Comparison of ENCODE assay signal across 17 cellular contexts in genomic region chr16:84777435-84777834, GRCh38. TPM values are rescaled to one million over a fixed set of nuclear protein-coding genes. Genes with fewer than 3 reads are reported as not detected.
DNase-seq lines count a peak whose midpoint lies in the region; ATAC-seq and TF ChIP-seq lines count a peak whose summit lies in the region.
"Had no signal": no experiment of that assay in that cellular context is flagged by ENCODE, and none has a peak within 500 bp of the region (broad histone marks: within the 10 kb centered on the region; RNA-seq: fewer than 3 reads in every experiment).

No MANE protein-coding gene starts in this region.

- peaks cover 75% of the 10 kb centered on the region for H3K36me3 Mint-ChIP-seq in nephron progenitor cell (ENCODE audit: low read depth)

- H3K9me1 ChIP-seq in IMR-90 (ENCODE audit: insufficient read depth, low read length), result no peaks in the 10 kb centered on the region

- TF ChIP-seq RAD21 in IMR-90 (IDR thresholded peaks at IDR 0.05; ENCODE audit: low read length), result no peak

- H3K4ac ChIP-seq in IMR-90 (ENCODE audit: low read depth, low read length), result no peak overlapping the region

- H2BK15ac ChIP-seq in IMR-90 (ENCODE audit: low read depth, low read length), result no peak overlapping the region

- no peak overlapping the region for H3K23ac ChIP-seq in IMR-90 (ENCODE audit: low read depth, low read length)

- no peak overlapping the region for H3K4me3 Mint-ChIP-seq in nephron progenitor cell
- H3K4me3 Mint-ChIP-seq: CD4-positive, alpha-beta T cell; GM23338; IgD-negative memory B cell had no signal

- H3K9me3 ChIP-seq in IMR-90 (ENCODE audit: control insufficient read depth, insufficient read depth, low read length), result no peaks in the 10 kb centered on the region
- H3K9me3 ChIP-seq in sigmoid colon, result no peaks in the 10 kb centered on the region
- no peaks in the 10 kb centered on the region for H3K9me3 ChIP-seq in right atrium auricular region
- H3K9me3 ChIP-seq: BE2C had no signal

- H3K27ac ChIP-seq in IMR-90 (ENCODE audit: insufficient read depth, low read length) (no peak overlapping the region), sigmoid colon (no peak overlapping the region), right atrium auricular region (no peak overlapping the region)
- H3K27ac ChIP-seq: HL-60 had no signal

- no peaks in the 10 kb centered on the region for H4K20me1 ChIP-seq in IMR-90 (ENCODE audit: insufficient read depth, low read length)

- H3K79me1 ChIP-seq in IMR-90 (ENCODE audit: low read depth in 1 of 2, low read length in 2 of 2), result peaks cover 16 to 38% of the 10 kb centered on the region in 2 experiments

- 100% methylated on average over 3 of the region's 5 CpGs; no CpG with 5 or more reads in 1 of the 2 experiments for WGBS in IMR-90 (ENCODE audit: extremely low coverage in 2 of 2, insufficient read length in 1 of 2), 2 experiments
- 98% methylated on average over 5 of the region's 5 CpGs for WGBS in sigmoid colon, 2 donors

- H4K8ac ChIP-seq in IMR-90 (ENCODE audit: low read depth in 2 of 2, low read length in 2 of 2), result no peak overlapping the region

- H3K27me3 ChIP-seq in IMR-90 (ENCODE audit: control insufficient read depth, insufficient read depth, low read length) (no peaks in the 10 kb centered on the region), sigmoid colon (no peaks in the 10 kb centered on the region), right atrium auricular region (no peaks in the 10 kb centered on the region)
- H3K27me3 ChIP-seq: BE2C had no signal

- H3K4me3 ChIP-seq in IMR-90 (ENCODE audit: insufficient read depth, low read depth, low read length) (no peak overlapping the region), sigmoid colon (no peak overlapping the region), right atrium auricular region (no peak overlapping the region)
- H3K4me3 ChIP-seq: GM23338 had no signal

- H3K36me3 ChIP-seq in IMR-90 (ENCODE audit: control insufficient read depth, insufficient read depth, low read length) (peaks cover 48% of the 10 kb centered on the region), sigmoid colon (peaks cover 2 to 78% (median 16%) of the 10 kb centered on the region in 4 donors), right atrium auricular region (peaks cover 49% of the 10 kb centered on the region)

- H2BK5ac ChIP-seq in IMR-90 (ENCODE audit: low read depth, low read length, poor library complexity, severe bottlenecking), result no peak overlapping the region

- no peak overlapping the region for H4K5ac ChIP-seq in IMR-90 (ENCODE audit: low read depth, low read length)

- no peaks in the 10 kb centered on the region for H3K9me3 Mint-ChIP-seq in nephron progenitor cell
- H3K9me3 Mint-ChIP-seq: CD4-positive, alpha-beta T cell; GM23338; IgD-negative memory B cell had no signal

- intact Hi-C loops in IMR-90 (cut with micrococcal nuclease) (no loop called here), sigmoid colon (cut with DNase I) (no loop called here)

- no peak overlapping the region for H3K14ac ChIP-seq in IMR-90 (replicated peaks; ENCODE audit: low read depth, low read length)

- DNase-seq in Ammon's horn (ENCODE audit: low spot score) (peak; percentile 38), IMR-90 (no peak), nephron progenitor cell (no peak), sigmoid colon (peak; percentile 56), NCI-H446 (lab: John Stamatoyannopoulos, UW) (no peak), NCI-H2196 (lab: John Stamatoyannopoulos, UW; ENCODE audit: unreplicated experiment) (no peak), right atrium auricular region (ENCODE audit: low spot score) (no peak)
- DNase-seq: BE2C; CD4-positive, alpha-beta T cell; DMS153; DMS79; GDM1; HCEC 1CT had no signal

- H3K27me3 Mint-ChIP-seq in nephron progenitor cell (ENCODE audit: low read depth, poor library complexity), result no peaks in the 10 kb centered on the region
- H3K27me3 Mint-ChIP-seq: CD4-positive, alpha-beta T cell; IgD-negative memory B cell had no signal

- H3K9ac ChIP-seq in IMR-90 (ENCODE audit: low read depth, low read length), result no peak overlapping the region

- no peak overlapping the region for H2BK20ac ChIP-seq in IMR-90 (ENCODE audit: low read depth, low read length)

- no peak overlapping the region for H3K4me2 ChIP-seq in IMR-90 (ENCODE audit: low read depth, low read length)
- H3K4me2 ChIP-seq: GM23338 had no signal

- peak overlapping the region; percentile 21; the same call in 1 of the 2 replicates for H2AK5ac ChIP-seq in IMR-90 (ENCODE audit: low read depth, low read length)

- TF ChIP-seq CTCF in IMR-90 (conservative IDR thresholded peaks at IDR 0.05; ENCODE audit: low read depth, low read length) (no peak), nephron progenitor cell (IDR thresholded peaks at IDR 0.05) (no peak), sigmoid colon (IDR thresholded peaks at IDR 0.05) (no peak), right atrium auricular region (IDR thresholded peaks at IDR 0.05) (no peak)

- H3K18ac ChIP-seq in IMR-90 (ENCODE audit: low read depth, low read length), result no peak overlapping the region

- in situ Hi-C loops in IMR-90 (cut with MboI; ENCODE audit: low sequenced_read_pairs), result no loop called here

- H3K4me1 ChIP-seq in IMR-90 (ENCODE audit: control insufficient read depth, insufficient read depth, low read length) (peaks cover 6% of the 10 kb centered on the region), sigmoid colon (peaks cover 0 to 7% (median 0%) of the 10 kb centered on the region in 4 donors), right atrium auricular region (peaks cover 0 to 6% of the 10 kb centered on the region in 2 donors)
- H3K4me1 ChIP-seq: BE2C had no signal

- no peak overlapping the region for H2AK9ac ChIP-seq in IMR-90 (replicated peaks; ENCODE audit: low read depth, low read length, poor library complexity)

- no peak for TF ChIP-seq EP300 in sigmoid colon (IDR thresholded peaks at IDR 0.05)

- BruUV-seq in IMR-90 (replicated peaks; lab: Mats Ljungman, UMichigan), result no TSS peak

- H2BK120ac ChIP-seq in IMR-90 (ENCODE audit: low read depth, low read length), result no peak overlapping the region

- H2AFZ ChIP-seq in IMR-90 (replicated peaks; ENCODE audit: low read length, poor library complexity), result no peak overlapping the region
- H2AFZ ChIP-seq: GM23338 had no signal

- CTCF ChIA-PET in IMR-90 (lab: Yijun Ruan, JAX), result no interaction called here

- no peak for ATAC-seq in IMR-90 (ENCODE audit: low read depth)
- ATAC-seq: GM23338 had no signal

- dilution Hi-C loops in IMR-90 (cut with HindIII; ENCODE audit: low sequenced_read_pairs, unreplicated experiment), result no loop called here

- no peaks in the 10 kb centered on the region for H3K4me1 Mint-ChIP-seq in nephron progenitor cell
- H3K4me1 Mint-ChIP-seq: GM23338 had no signal

- no peak overlapping the region for H4K91ac ChIP-seq in IMR-90 (ENCODE audit: insufficient read depth, low read depth, low read length)

- POLR2A ChIA-PET in IMR-90 (lab: Charles Lee; ENCODE audit: unreplicated experiment), result no interaction called here

- peak overlapping the region; percentile 32 for H3K27ac Mint-ChIP-seq in nephron progenitor cell
- H3K27ac Mint-ChIP-seq: CD4-positive, alpha-beta T cell; GM23338; IgD-negative memory B cell had no signal

- no peak overlapping the region for H3K56ac ChIP-seq in IMR-90 (ENCODE audit: extremely low read depth, insufficient read depth, low read length)

- TF ChIP-seq POLR2A in IMR-90 (IDR thresholded peaks at IDR 0.05; ENCODE audit: low read depth, low read length), result no peak
- TF ChIP-seq POLR2A in sigmoid colon (IDR thresholded peaks at IDR 0.05), result no peak

TF ChIP-seq in IMR-90, 13 proteins besides CTCF, POLR2A, EP300 and RAD21:
- no peak for TF ChIP-seq CEBPB (IDR thresholded peaks at IDR 0.05; ENCODE audit: low read depth, low read length)
- TF ChIP-seq USF2 (IDR thresholded peaks at IDR 0.05; ENCODE audit: low read depth, low read length), result no peak
- no peak for TF ChIP-seq SMC3 (IDR thresholded peaks at IDR 0.05; ENCODE audit: low read depth, low read length)
- TF ChIP-seq MAFK (IDR thresholded peaks at IDR 0.05; ENCODE audit: low read depth, low read length), result no peak
- no peak for TF ChIP-seq FOS (IDR thresholded peaks at IDR 0.05; ENCODE audit: low read depth, low read length)
TF ChIP-seq in IMR-90: peak in this region for 0.

RNA-seq across cellular contexts. Expression of gene CRISPLD2, which starts 42.4 kb away (rescaled TPM):
- total RNA-seq in IMR-90 (2012; rRNA removed), result 35.0 and 37.5 TPM in 2 replicates
- 21.3 and 23.1 TPM in 2 replicates for polyA plus RNA-seq in IMR-90 (2012; rRNA removed)
- polyA plus RNA-seq in IMR-90 (2012; cell fraction: cytosol; rRNA removed), result 17.6 and 30.1 TPM in 2 replicates
- polyA plus RNA-seq in IMR-90 (2012; cell fraction: nucleus; rRNA removed; ENCODE audit: low replicate concordance), result 26.7 and 30.7 TPM in 2 replicates
- 100 to 1,000 TPM; 140 to 545 (median 260) TPM for total RNA-seq in sigmoid colon
- polyA plus RNA-seq in sigmoid colon, result 10 to 100 TPM in 1 of 3 donors, 1 to 10 TPM in 2; 3.0 to 27.3 (median 6.0) TPM
- 10 to 100 TPM; 58.4 to 76.4 TPM for total RNA-seq in right atrium auricular region
- total RNA-seq: HT1080 had no signal
- polyA plus RNA-seq: IgD-negative memory B cell had no signal

Comparison
In these comparisons a context has a peak if more than half of its experiments do, and no peak if none do; other contexts are left out.
1. DNase-seq: peak in Ammon's horn (single experiment) and sigmoid colon (single experiment); none in IMR-90 (single experiment), nephron progenitor cell (single experiment), NCI-H446 (0 of 2), NCI-H2196 (single experiment) and right atrium auricular region (single experiment).